Comparison of ENCODE assay signal across 9 cellular contexts in the genomic region with DNA sequence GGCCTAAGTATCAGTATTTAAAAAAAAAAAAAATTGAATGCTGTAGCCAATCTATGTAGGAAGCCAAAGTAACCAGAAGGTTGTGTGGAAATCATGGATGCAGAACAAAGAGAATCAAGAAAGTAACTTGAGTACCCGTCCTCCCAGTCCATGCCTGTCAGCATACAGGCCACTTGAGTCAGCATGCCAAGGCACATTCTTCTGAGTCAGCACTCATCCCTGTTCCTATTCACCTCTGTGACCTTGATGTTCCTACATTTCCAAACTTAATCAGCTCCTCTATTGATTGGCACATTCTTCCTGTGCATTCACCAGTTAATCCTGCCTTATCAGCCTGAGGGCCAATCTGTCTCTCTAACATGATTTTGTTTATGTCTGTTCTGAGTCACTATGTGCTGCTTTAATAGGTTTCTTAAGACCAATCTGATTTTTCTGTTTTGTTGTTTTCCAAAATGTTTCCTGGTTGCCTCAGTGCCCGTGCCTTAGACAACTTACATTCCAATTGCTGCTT.
DNase-seq lines count a peak whose midpoint lies in the region; ATAC-seq and TF ChIP-seq lines count a peak whose summit lies in the region.
"Had no signal": no experiment of that assay in that cellular context is flagged by ENCODE, and none has a peak within 500 bp of the region (broad histone marks: within the 10 kb centered on the region; RNA-seq: fewer than 3 reads in every experiment).

No MANE protein-coding gene starts in this region.

- H3K79me2 ChIP-seq in GM23338 (replicated peaks; ENCODE audit: insufficient read depth) (no peaks in the 10 kb centered on the region), PC-9 (ENCODE audit: low read depth) (no peaks in the 10 kb centered on the region)

- H3K9me3 Mint-ChIP-seq in GM23338: no peaks in the 10 kb centered on the region
- H3K9me3 Mint-ChIP-seq in activated CD4-positive, alpha-beta memory T cell treated with anti-CD3 and anti-CD28 coated beads for 36 hours: no peaks in the 10 kb centered on the region

- no peaks in the 10 kb centered on the region for H3K4me1 ChIP-seq in GM23338 (ENCODE audit: insufficient read depth)
- H3K4me1 ChIP-seq in PC-9 (replicated peaks; ENCODE audit: insufficient read depth): peaks cover 14% of the 10 kb centered on the region
- H3K4me1 ChIP-seq in sigmoid colon: peaks cover 0 to 3% (median 0%) of the 10 kb centered on the region in 4 donors

- H3K4me3 Mint-ChIP-seq in GM23338: no peak overlapping the region
- no peak overlapping the region for H3K4me3 Mint-ChIP-seq in activated CD4-positive, alpha-beta memory T cell treated with anti-CD3 and anti-CD28 coated beads for 36 hours

- no peak overlapping the region for H2AFZ ChIP-seq in GM23338
- H2AFZ ChIP-seq in PC-9: no peak overlapping the region

- no peak for TF ChIP-seq POLR2A in sigmoid colon (IDR thresholded peaks at IDR 0.05)

- no peak overlapping the region for H3K4me3 ChIP-seq in GM23338
- H3K4me3 ChIP-seq in PC-9: no peak overlapping the region
- H3K4me3 ChIP-seq in fibroblast of mammary gland (ENCODE audit: control insufficient read depth, low read depth, low read length): no peak overlapping the region
- H3K4me3 ChIP-seq in retinal pigment epithelial cell (ENCODE audit: low read length): no peak overlapping the region
- no peak overlapping the region for H3K4me3 ChIP-seq in sigmoid colon

- H3K9me2 ChIP-seq in GM23338 (ENCODE audit: insufficient read depth) (no peaks in the 10 kb centered on the region), PC-9 (ENCODE audit: insufficient read depth) (no peaks in the 10 kb centered on the region)

- H3K36me3 Mint-ChIP-seq in GM23338 (ENCODE audit: low read depth): no peaks in the 10 kb centered on the region
- no peaks in the 10 kb centered on the region for H3K36me3 Mint-ChIP-seq in activated CD4-positive, alpha-beta memory T cell treated with anti-CD3 and anti-CD28 coated beads for 36 hours

- no peak for TF ChIP-seq EP300 in sigmoid colon (IDR thresholded peaks at IDR 0.05)

- DNase-seq in GM23338 (ENCODE audit: low spot score): peak; percentile 64
- peak; percentile 44 to 86 for DNase-seq in PC-9
- DNase-seq in fibroblast of mammary gland (ENCODE audit: low read depth): peak; percentile 82
- peak; percentile 79 for DNase-seq in retinal pigment epithelial cell (ENCODE audit: low read depth)
- no peak for DNase-seq in sigmoid colon
- no peak for DNase-seq in activated CD4-positive, alpha-beta memory T cell treated with anti-CD3 and anti-CD28 coated beads for 36 hours
- DNase-seq in T-helper 1 cell: no peak
- DNase-seq: MV-4-11 had no signal

- ATAC-seq in GM23338 (peak; percentile 76), HG03095 (IDR thresholded peaks at IDR 0.05; ENCODE audit: unreplicated experiment) (no peak)

- WGBS in sigmoid colon, 2 donors: 38 to 71% methylated on average over 2 of the region's 2 CpGs

- H4K20me1 ChIP-seq in GM23338 (replicated peaks; ENCODE audit: insufficient read depth): no peaks in the 10 kb centered on the region
- no peaks in the 10 kb centered on the region for H4K20me1 ChIP-seq in PC-9 (ENCODE audit: insufficient read depth)

- H3K4me2 ChIP-seq in GM23338 (no peak overlapping the region), PC-9 (0 out of 2 replicates have a peak overlapping the region, but pooled peaks have one; percentile 15)

- intact Hi-C loops in PC-9 (cut with micrococcal nuclease; ENCODE audit: unreplicated experiment): loop anchor here (10.0 kb wide), 1 partner anchor 163 kb away; the partner anchor contains the start of gene KCNQ5
- intact Hi-C loops in sigmoid colon (cut with DNase I): no loop called here
- intact Hi-C loops in activated CD4-positive, alpha-beta memory T cell treated with anti-CD3 and anti-CD28 coated beads for 36 hours (cut with micrococcal nuclease): no loop called here

- H3K27me3 ChIP-seq in GM23338 (ENCODE audit: insufficient read depth): no peaks in the 10 kb centered on the region
- H3K27me3 ChIP-seq in PC-9 (ENCODE audit: insufficient read depth, low read depth): no peaks in the 10 kb centered on the region
- no peaks in the 10 kb centered on the region for H3K27me3 ChIP-seq in sigmoid colon

- H3F3A ChIP-seq in GM23338 (replicated peaks; ENCODE audit: low read depth) (no peaks in the 10 kb centered on the region), PC-9 (ENCODE audit: insufficient read depth, low read depth) (no peaks in the 10 kb centered on the region)

- H3K27ac ChIP-seq in GM23338 (ENCODE audit: low read depth): no peak overlapping the region
- peak overlapping the region; percentile 75 for H3K27ac ChIP-seq in PC-9
- H3K27ac ChIP-seq in sigmoid colon: no peak overlapping the region

- TF ChIP-seq CTCF in GM23338 (conservative IDR thresholded peaks at IDR 0.05; ENCODE audit: low read depth in 2 of 2) (no peak), PC-9 (conservative IDR thresholded peaks at IDR 0.05) (no peak), fibroblast of mammary gland (conservative IDR thresholded peaks at IDR 0.05; ENCODE audit: control insufficient read depth, insufficient read depth, low read depth, low read length) (no peak), retinal pigment epithelial cell (conservative IDR thresholded peaks at IDR 0.05; ENCODE audit: low read depth, low read length) (no peak), sigmoid colon (IDR thresholded peaks at IDR 0.05) (no peak)

- no TSS peak for BruUV-seq in PC-9 (replicated peaks; lab: Mats Ljungman, UMichigan)

- H3K27ac Mint-ChIP-seq in GM23338: peak overlapping the region; percentile 78
- no peak overlapping the region for H3K27ac Mint-ChIP-seq in activated CD4-positive, alpha-beta memory T cell treated with anti-CD3 and anti-CD28 coated beads for 36 hours

- CTCF ChIA-PET in PC-9 (lab: Charles Lee): no interaction called here
- CTCF ChIA-PET in activated CD4-positive, alpha-beta memory T cell treated with anti-CD3 and anti-CD28 coated beads for 36 hours (lab: Charles Lee): interaction anchor here (0.6 to 1.2 kb wide), 2 partner anchors 171 to 1608 kb away, joined by 3 read pairs; no protein-coding TSS in a partner anchor

- POLR2A ChIA-PET in PC-9 (lab: Charles Lee; ENCODE audit: unreplicated experiment): interaction anchor here (0.6 kb wide), 2 partner anchors 75 to 181 kb away, joined by 4 to 5 read pairs; no protein-coding TSS in a partner anchor
- POLR2A ChIA-PET in activated CD4-positive, alpha-beta memory T cell treated with anti-CD3 and anti-CD28 coated beads for 36 hours (lab: Charles Lee): no interaction called here

- no peaks in the 10 kb centered on the region for H3K9me3 ChIP-seq in PC-9 (ENCODE audit: insufficient read depth, low read depth)
- no peaks in the 10 kb centered on the region for H3K9me3 ChIP-seq in sigmoid colon

- H3K36me3 ChIP-seq in GM23338 (ENCODE audit: insufficient read depth) (no peaks in the 10 kb centered on the region), PC-9 (ENCODE audit: low read depth) (no peaks in the 10 kb centered on the region), sigmoid colon (no peaks in the 10 kb centered on the region)

- H3K27me3 Mint-ChIP-seq in GM23338 (ENCODE audit: insufficient read depth, low read depth, poor library complexity): peaks cover 2% of the 10 kb centered on the region
- H3K27me3 Mint-ChIP-seq in activated CD4-positive, alpha-beta memory T cell treated with anti-CD3 and anti-CD28 coated beads for 36 hours: no peaks in the 10 kb centered on the region

- peaks cover 8% of the 10 kb centered on the region; the same call in 2 of the 3 replicates for H3K4me1 Mint-ChIP-seq in GM23338
- H3K4me1 Mint-ChIP-seq in activated CD4-positive, alpha-beta memory T cell treated with anti-CD3 and anti-CD28 coated beads for 36 hours (ENCODE audit: low read depth): no peaks in the 10 kb centered on the region

TF ChIP-seq in GM23338, 12 proteins besides CTCF, POLR2A, EP300 and RAD21:
- TF ChIP-seq ETS1 (IDR thresholded peaks at IDR 0.05) (no peak), ZNF114 (CRISPR knock-in tag; IDR thresholded peaks at IDR 0.05) (no peak), ZNF331 (CRISPR knock-in tag; IDR thresholded peaks at IDR 0.05; ENCODE audit: low read depth) (no peak), EZH2phosphoT487 (IDR thresholded peaks at IDR 0.05; ENCODE audit: unreplicated experiment) (no peak), STAT1 (IDR thresholded peaks at IDR 0.05; ENCODE audit: unreplicated experiment) (no peak), CREB1 (CRISPR knock-in tag; IDR thresholded peaks at IDR 0.05; ENCODE audit: low read depth) (no peak)
- TF ChIP-seq, protein P1, sequence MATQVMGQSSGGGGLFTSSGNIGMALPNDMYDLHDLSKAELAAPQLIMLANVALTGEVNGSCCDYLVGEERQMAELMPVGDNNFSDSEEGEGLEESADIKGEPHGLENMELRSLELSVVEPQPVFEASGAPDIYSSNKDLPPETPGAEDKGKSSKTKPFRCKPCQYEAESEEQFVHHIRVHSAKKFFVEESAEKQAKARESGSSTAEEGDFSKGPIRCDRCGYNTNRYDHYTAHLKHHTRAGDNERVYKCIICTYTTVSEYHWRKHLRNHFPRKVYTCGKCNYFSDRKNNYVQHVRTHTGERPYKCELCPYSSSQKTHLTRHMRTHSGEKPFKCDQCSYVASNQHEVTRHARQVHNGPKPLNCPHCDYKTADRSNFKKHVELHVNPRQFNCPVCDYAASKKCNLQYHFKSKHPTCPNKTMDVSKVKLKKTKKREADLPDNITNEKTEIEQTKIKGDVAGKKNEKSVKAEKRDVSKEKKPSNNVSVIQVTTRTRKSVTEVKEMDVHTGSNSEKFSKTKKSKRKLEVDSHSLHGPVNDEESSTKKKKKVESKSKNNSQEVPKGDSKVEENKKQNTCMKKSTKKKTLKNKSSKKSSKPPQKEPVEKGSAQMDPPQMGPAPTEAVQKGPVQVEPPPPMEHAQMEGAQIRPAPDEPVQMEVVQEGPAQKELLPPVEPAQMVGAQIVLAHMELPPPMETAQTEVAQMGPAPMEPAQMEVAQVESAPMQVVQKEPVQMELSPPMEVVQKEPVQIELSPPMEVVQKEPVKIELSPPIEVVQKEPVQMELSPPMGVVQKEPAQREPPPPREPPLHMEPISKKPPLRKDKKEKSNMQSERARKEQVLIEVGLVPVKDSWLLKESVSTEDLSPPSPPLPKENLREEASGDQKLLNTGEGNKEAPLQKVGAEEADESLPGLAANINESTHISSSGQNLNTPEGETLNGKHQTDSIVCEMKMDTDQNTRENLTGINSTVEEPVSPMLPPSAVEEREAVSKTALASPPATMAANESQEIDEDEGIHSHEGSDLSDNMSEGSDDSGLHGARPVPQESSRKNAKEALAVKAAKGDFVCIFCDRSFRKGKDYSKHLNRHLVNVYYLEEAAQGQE (IDR thresholded peaks at IDR 0.05; ENCODE audit: unreplicated experiment): no peak

Comparison
In these comparisons a context has a peak if more than half of its experiments do, and no peak if none do; other contexts are left out.
1. DNase-seq: peak in GM23338 (single experiment), PC-9 (2 of 2), fibroblast of mammary gland (single experiment) and retinal pigment epithelial cell (single experiment); none in sigmoid colon (single experiment), activated CD4-positive, alpha-beta memory T cell treated with anti-CD3 and anti-CD28 coated beads for 36 hours (single experiment) and T-helper 1 cell (0 of 5).